In the genomic region with DNA sequence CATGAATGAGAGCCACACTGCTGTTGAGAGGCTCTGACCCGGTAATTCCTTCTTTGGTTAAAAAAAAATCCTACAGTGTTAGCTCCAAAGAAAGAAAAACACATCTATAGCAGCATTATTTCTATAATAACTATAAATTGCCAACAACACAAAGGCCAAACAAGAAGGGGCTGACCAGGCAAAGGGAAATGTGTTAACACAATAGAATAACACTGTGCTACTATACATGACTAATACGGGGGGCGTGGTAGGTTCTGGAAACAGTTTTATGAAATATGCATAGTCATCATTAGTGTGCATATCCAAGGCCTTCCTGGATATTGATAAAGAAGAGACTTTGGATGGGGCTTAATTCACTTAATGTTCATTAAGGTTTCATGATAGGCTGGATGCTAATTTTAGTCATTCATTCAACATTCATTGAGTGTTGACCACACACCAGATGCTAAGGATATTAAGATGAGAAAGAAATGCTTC, we compare ENCODE assay signal across 1 cellular context.
A peak's percentile ranks its signal among the peaks of the same experiment; 100 is the strongest.
TF ChIP-seq lines count a peak whose summit lies in the region.

No MANE protein-coding gene starts in this region.

TF ChIP-seq in H1, 55 proteins besides CTCF, POLR2A, EP300 and RAD21:
- TF ChIP-seq MAFK (IDR thresholded peaks at IDR 0.05; ENCODE audit: low read depth, low read length) (peak; percentile 33; the same call in 1 of the 2 replicates), SAP30 (IDR thresholded peaks at IDR 0.05; ENCODE audit: insufficient read depth, insufficient replicate concordance, low read length) (no peak), CEBPB (IDR thresholded peaks at IDR 0.05; ENCODE audit: low read depth, low read length) (no peak)
